In the genomic region with DNA sequence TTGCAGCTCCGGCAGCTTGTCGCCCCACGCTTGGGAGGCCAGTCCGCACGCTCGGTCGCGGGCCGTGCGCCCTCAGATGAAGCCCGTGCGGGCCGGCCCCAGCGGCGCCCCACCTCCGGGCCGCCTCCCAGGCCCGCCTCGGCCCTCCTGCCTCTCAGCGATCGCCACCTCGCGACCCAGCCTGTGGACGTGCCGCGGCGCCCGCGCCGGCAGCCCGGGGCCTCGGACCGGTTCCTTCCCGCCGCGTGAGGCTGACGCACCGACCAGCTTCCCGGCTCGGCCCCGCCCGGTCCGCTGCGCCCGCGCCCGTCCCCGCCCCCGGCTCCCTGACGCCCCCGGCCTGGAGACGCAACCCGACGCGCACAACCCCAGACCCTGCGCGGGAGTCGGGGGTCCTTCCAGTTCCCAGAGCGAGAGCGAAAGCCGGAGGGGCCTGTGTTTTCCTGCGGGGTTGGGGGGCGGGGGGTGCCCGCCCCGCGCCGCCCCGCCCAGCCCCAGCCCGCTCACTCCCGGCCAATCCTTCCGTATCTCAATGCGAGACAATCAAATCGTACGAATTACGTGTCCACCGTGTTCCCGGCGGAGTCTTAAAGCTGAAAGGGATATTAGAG, we compare ENCODE assay signal across 1 cellular context.
A peak's percentile ranks its signal among the peaks of the same experiment; 100 is the strongest.
TF ChIP-seq lines count a peak whose summit lies in the region.

A gene with protein sequence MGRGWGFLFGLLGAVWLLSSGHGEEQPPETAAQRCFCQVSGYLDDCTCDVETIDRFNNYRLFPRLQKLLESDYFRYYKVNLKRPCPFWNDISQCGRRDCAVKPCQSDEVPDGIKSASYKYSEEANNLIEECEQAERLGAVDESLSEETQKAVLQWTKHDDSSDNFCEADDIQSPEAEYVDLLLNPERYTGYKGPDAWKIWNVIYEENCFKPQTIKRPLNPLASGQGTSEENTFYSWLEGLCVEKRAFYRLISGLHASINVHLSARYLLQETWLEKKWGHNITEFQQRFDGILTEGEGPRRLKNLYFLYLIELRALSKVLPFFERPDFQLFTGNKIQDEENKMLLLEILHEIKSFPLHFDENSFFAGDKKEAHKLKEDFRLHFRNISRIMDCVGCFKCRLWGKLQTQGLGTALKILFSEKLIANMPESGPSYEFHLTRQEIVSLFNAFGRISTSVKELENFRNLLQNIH (minus strand): TSS at position 78 of the 611 bp plus-strand sequence. CDS start 77 bp downstream, at position 1.

TF ChIP-seq in HEK293, 187 proteins besides CTCF, POLR2A, EP300 and RAD21 (continued from another document):
- TF ChIP-seq KLF8 (tag by site-specific recombination; IDR thresholded peaks at IDR 0.05) (peak; percentile 82), ZNF404 (tag by site-specific recombination; IDR thresholded peaks at IDR 0.05) (no peak), SP3 (tag by site-specific recombination; IDR thresholded peaks at IDR 0.05) (peak; percentile 56; the same call in 1 of the 2 replicates), ZNF221 (tag by site-specific recombination; IDR thresholded peaks at IDR 0.05; ENCODE audit: borderline replicate concordance) (no peak), KLF10 (tag by site-specific recombination; IDR thresholded peaks at IDR 0.05) (0 out of 2 replicates have a peak, but pooled peaks have one; percentile 30), ZNF747 (tag by site-specific recombination; IDR thresholded peaks at IDR 0.05) (no peak), RBAK (tag by site-specific recombination; IDR thresholded peaks at IDR 0.05) (no peak), HOXD13 (CRISPR knock-in tag; IDR thresholded peaks at IDR 0.05; ENCODE audit: borderline replicate concordance) (no peak), ZNF530 (tag by site-specific recombination; IDR thresholded peaks at IDR 0.05; ENCODE audit: low read depth) (no peak), ZNF580 (tag by site-specific recombination; IDR thresholded peaks at IDR 0.05) (no peak), ZFHX2 (tag by site-specific recombination; conservative IDR thresholded peaks at IDR 0.05) (peak; percentile 61), SALL2 (tag by site-specific recombination; IDR thresholded peaks at IDR 0.05; ENCODE audit: borderline replicate concordance) (no peak), ZNF24 (tag by site-specific recombination; IDR thresholded peaks at IDR 0.05) (no peak), ZNF2 (tag by site-specific recombination; IDR thresholded peaks at IDR 0.05) (no peak), ZNF629 (tag by site-specific recombination; IDR thresholded peaks at IDR 0.05) (no peak), ZNF549 (tag by site-specific recombination; IDR thresholded peaks at IDR 0.05) (no peak), SP2 (tag by site-specific recombination; IDR thresholded peaks at IDR 0.05) (peak; percentile 57), ZNF302 (tag by site-specific recombination; IDR thresholded peaks at IDR 0.05; ENCODE audit: low read depth) (no peak), PATZ1 (tag by site-specific recombination; IDR thresholded peaks at IDR 0.05) (peak; percentile 92), ZNF621 (tag by site-specific recombination; IDR thresholded peaks at IDR 0.05) (no peak), ZNF792 (tag by site-specific recombination; IDR thresholded peaks at IDR 0.05) (no peak), GLIS1 (tag by site-specific recombination; IDR thresholded peaks at IDR 0.05) (no peak), TRIM28 (IDR thresholded peaks at IDR 0.05; ENCODE audit: borderline replicate concordance, low read length) (no peak), BCL6B (tag by site-specific recombination; IDR thresholded peaks at IDR 0.05) (no peak), KLF9 (tag by site-specific recombination; IDR thresholded peaks at IDR 0.05; ENCODE audit: low read depth) (peak; percentile 87), ZNF660 (tag by site-specific recombination; IDR thresholded peaks at IDR 0.05) (0 out of 2 replicates have a peak, but pooled peaks have one; percentile 34), KLF16 (tag by site-specific recombination; IDR thresholded peaks at IDR 0.05) (0 out of 2 replicates have a peak, but pooled peaks have one; percentile 21)
- TF ChIP-seq, protein P1, sequence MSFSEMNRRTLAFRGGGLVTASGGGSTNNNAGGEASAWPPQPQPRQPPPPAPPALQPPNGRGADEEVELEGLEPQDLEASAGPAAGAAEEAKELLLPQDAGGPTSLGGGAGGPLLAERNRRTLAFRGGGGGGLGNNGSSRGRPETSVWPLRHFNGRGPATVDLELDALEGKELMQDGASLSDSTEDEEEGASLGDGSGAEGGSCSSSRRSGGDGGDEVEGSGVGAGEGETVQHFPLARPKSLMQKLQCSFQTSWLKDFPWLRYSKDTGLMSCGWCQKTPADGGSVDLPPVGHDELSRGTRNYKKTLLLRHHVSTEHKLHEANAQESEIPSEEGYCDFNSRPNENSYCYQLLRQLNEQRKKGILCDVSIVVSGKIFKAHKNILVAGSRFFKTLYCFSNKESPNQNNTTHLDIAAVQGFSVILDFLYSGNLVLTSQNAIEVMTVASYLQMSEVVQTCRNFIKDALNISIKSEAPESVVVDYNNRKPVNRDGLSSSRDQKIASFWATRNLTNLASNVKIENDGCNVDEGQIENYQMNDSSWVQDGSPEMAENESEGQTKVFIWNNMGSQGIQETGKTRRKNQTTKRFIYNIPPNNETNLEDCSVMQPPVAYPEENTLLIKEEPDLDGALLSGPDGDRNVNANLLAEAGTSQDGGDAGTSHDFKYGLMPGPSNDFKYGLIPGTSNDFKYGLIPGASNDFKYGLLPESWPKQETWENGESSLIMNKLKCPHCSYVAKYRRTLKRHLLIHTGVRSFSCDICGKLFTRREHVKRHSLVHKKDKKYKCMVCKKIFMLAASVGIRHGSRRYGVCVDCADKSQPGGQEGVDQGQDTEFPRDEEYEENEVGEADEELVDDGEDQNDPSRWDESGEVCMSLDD (tag by site-specific recombination; IDR thresholded peaks at IDR 0.05): peak; percentile 55; the same call in 1 of the 2 replicates
- TF ChIP-seq, protein P2, sequence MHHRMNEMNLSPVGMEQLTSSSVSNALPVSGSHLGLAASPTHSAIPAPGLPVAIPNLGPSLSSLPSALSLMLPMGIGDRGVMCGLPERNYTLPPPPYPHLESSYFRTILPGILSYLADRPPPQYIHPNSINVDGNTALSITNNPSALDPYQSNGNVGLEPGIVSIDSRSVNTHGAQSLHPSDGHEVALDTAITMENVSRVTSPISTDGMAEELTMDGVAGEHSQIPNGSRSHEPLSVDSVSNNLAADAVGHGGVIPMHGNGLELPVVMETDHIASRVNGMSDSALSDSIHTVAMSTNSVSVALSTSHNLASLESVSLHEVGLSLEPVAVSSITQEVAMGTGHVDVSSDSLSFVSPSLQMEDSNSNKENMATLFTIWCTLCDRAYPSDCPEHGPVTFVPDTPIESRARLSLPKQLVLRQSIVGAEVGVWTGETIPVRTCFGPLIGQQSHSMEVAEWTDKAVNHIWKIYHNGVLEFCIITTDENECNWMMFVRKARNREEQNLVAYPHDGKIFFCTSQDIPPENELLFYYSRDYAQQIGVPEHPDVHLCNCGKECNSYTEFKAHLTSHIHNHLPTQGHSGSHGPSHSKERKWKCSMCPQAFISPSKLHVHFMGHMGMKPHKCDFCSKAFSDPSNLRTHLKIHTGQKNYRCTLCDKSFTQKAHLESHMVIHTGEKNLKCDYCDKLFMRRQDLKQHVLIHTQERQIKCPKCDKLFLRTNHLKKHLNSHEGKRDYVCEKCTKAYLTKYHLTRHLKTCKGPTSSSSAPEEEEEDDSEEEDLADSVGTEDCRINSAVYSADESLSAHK (tag by site-specific recombination; IDR thresholded peaks at IDR 0.05): no peak
- TF ChIP-seq, protein P3, sequence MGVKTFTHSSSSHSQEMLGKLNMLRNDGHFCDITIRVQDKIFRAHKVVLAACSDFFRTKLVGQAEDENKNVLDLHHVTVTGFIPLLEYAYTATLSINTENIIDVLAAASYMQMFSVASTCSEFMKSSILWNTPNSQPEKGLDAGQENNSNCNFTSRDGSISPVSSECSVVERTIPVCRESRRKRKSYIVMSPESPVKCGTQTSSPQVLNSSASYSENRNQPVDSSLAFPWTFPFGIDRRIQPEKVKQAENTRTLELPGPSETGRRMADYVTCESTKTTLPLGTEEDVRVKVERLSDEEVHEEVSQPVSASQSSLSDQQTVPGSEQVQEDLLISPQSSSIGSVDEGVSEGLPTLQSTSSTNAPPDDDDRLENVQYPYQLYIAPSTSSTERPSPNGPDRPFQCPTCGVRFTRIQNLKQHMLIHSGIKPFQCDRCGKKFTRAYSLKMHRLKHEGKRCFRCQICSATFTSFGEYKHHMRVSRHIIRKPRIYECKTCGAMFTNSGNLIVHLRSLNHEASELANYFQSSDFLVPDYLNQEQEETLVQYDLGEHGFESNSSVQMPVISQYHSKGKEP (tag by site-specific recombination; IDR thresholded peaks at IDR 0.05): no peak
- TF ChIP-seq, protein P4, sequence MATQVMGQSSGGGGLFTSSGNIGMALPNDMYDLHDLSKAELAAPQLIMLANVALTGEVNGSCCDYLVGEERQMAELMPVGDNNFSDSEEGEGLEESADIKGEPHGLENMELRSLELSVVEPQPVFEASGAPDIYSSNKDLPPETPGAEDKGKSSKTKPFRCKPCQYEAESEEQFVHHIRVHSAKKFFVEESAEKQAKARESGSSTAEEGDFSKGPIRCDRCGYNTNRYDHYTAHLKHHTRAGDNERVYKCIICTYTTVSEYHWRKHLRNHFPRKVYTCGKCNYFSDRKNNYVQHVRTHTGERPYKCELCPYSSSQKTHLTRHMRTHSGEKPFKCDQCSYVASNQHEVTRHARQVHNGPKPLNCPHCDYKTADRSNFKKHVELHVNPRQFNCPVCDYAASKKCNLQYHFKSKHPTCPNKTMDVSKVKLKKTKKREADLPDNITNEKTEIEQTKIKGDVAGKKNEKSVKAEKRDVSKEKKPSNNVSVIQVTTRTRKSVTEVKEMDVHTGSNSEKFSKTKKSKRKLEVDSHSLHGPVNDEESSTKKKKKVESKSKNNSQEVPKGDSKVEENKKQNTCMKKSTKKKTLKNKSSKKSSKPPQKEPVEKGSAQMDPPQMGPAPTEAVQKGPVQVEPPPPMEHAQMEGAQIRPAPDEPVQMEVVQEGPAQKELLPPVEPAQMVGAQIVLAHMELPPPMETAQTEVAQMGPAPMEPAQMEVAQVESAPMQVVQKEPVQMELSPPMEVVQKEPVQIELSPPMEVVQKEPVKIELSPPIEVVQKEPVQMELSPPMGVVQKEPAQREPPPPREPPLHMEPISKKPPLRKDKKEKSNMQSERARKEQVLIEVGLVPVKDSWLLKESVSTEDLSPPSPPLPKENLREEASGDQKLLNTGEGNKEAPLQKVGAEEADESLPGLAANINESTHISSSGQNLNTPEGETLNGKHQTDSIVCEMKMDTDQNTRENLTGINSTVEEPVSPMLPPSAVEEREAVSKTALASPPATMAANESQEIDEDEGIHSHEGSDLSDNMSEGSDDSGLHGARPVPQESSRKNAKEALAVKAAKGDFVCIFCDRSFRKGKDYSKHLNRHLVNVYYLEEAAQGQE (tag by site-specific recombination; IDR thresholded peaks at IDR 0.05): no peak
- TF ChIP-seq, protein P5, sequence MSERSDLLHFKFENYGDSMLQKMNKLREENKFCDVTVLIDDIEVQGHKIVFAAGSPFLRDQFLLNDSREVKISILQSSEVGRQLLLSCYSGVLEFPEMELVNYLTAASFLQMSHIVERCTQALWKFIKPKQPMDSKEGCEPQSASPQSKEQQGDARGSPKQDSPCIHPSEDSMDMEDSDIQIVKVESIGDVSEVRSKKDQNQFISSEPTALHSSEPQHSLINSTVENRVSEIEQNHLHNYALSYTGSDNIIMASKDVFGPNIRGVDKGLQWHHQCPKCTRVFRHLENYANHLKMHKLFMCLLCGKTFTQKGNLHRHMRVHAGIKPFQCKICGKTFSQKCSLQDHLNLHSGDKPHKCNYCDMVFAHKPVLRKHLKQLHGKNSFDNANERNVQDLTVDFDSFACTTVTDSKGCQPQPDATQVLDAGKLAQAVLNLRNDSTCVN (tag by site-specific recombination; optimal IDR thresholded peaks at IDR 0.05): peak; percentile 44
